In the genomic region with DNA sequence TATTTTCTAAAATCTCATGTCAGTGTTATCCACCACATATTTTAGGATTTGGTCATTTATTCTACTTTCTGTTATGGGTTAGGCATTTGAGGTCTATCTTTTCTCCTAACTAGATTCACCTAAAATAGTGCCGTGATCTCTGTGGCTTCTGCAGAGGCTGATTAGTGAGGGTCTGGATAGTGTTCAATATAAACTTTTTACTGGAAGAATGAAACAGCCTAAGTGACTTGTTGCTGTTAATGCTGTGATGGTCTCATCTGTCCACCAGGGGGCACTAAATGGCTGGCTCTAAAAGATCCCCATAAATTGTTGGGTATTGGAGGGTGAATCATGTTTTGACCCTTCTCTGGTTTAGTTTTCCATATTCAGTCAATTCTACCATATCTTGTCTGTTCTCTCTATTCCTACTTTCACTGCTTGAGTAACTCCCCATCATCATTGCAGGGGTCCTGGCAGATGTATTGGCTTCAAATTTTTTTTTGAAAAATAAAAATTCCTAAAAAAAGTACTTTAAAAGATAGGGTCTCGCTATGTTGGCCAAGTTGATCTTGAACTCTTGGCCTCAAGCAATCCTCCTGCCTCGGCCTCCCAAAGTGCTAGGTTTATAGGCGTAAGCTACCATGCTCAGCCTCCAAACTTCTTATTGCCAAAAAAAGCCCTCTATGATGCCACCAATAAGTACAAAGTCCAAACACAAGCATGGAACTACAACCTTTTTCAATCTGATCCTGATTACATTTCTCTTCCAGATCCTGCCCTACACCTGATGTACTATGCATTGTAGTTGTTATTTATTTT, we compare ENCODE assay signal across 1 cellular context.
TF ChIP-seq lines count a peak whose summit lies in the region.

No MANE protein-coding gene starts in this region.

TF ChIP-seq in HepG2, 621 proteins besides CTCF, POLR2A, EP300 and RAD21 (continued from another document and continues in another):
- TF ChIP-seq, protein P1, sequence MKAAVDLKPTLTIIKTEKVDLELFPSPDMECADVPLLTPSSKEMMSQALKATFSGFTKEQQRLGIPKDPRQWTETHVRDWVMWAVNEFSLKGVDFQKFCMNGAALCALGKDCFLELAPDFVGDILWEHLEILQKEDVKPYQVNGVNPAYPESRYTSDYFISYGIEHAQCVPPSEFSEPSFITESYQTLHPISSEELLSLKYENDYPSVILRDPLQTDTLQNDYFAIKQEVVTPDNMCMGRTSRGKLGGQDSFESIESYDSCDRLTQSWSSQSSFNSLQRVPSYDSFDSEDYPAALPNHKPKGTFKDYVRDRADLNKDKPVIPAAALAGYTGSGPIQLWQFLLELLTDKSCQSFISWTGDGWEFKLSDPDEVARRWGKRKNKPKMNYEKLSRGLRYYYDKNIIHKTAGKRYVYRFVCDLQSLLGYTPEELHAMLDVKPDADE (CRISPR knock-in tag; IDR thresholded peaks at IDR 0.05), result no peak
- TF ChIP-seq PPARG (CRISPR knock-in tag; conservative IDR thresholded peaks at IDR 0.05), result 0 out of 2 replicates have a peak, but pooled peaks have one; percentile 60
- no peak for TF ChIP-seq ZNF891 (CRISPR knock-in tag; IDR thresholded peaks at IDR 0.05)
- no peak for TF ChIP-seq ZNF619 (CRISPR knock-in tag; IDR thresholded peaks at IDR 0.05)
- TF ChIP-seq KMT2A (CRISPR knock-in tag; IDR thresholded peaks at IDR 0.05), result no peak
- TF ChIP-seq HOXA7 (CRISPR knock-in tag; IDR thresholded peaks at IDR 0.05), result no peak
- no peak for TF ChIP-seq KDM1A (CRISPR knock-in tag; IDR thresholded peaks at IDR 0.05)
- no peak for TF ChIP-seq ZMYM3 (CRISPR knock-in tag; IDR thresholded peaks at IDR 0.05)
- TF ChIP-seq ZNF160 (CRISPR knock-in tag; IDR thresholded peaks at IDR 0.05), result no peak
- TF ChIP-seq ZNF543 (CRISPR knock-in tag; IDR thresholded peaks at IDR 0.05), result no peak
- no peak for TF ChIP-seq ZFP90 (CRISPR knock-in tag; IDR thresholded peaks at IDR 0.05; ENCODE audit: borderline replicate concordance)
- TF ChIP-seq MEIS1 (CRISPR knock-in tag; IDR thresholded peaks at IDR 0.05; ENCODE audit: borderline replicate concordance), result no peak
- TF ChIP-seq ELF4 (CRISPR knock-in tag; IDR thresholded peaks at IDR 0.05; ENCODE audit: borderline replicate concordance), result no peak
- no peak for TF ChIP-seq ONECUT2 (CRISPR knock-in tag; IDR thresholded peaks at IDR 0.05)
- TF ChIP-seq, protein P2, sequence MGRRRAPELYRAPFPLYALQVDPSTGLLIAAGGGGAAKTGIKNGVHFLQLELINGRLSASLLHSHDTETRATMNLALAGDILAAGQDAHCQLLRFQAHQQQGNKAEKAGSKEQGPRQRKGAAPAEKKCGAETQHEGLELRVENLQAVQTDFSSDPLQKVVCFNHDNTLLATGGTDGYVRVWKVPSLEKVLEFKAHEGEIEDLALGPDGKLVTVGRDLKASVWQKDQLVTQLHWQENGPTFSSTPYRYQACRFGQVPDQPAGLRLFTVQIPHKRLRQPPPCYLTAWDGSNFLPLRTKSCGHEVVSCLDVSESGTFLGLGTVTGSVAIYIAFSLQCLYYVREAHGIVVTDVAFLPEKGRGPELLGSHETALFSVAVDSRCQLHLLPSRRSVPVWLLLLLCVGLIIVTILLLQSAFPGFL (CRISPR knock-in tag; IDR thresholded peaks at IDR 0.05), result no peak
- no peak for TF ChIP-seq ZNF605 (CRISPR knock-in tag; IDR thresholded peaks at IDR 0.05)
- TF ChIP-seq ZNF460 (CRISPR knock-in tag; IDR thresholded peaks at IDR 0.05; ENCODE audit: borderline replicate concordance), result no peak
- TF ChIP-seq ZNF354B (CRISPR knock-in tag; IDR thresholded peaks at IDR 0.05), result peak; percentile 92; the same call in 1 of the 2 replicates
- TF ChIP-seq, protein P3, sequence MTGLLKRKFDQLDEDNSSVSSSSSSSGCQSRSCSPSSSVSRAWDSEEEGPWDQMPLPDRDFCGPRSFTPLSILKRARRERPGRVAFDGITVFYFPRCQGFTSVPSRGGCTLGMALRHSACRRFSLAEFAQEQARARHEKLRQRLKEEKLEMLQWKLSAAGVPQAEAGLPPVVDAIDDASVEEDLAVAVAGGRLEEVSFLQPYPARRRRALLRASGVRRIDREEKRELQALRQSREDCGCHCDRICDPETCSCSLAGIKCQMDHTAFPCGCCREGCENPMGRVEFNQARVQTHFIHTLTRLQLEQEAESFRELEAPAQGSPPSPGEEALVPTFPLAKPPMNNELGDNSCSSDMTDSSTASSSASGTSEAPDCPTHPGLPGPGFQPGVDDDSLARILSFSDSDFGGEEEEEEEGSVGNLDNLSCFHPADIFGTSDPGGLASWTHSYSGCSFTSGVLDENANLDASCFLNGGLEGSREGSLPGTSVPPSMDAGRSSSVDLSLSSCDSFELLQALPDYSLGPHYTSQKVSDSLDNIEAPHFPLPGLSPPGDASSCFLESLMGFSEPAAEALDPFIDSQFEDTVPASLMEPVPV (CRISPR knock-in tag; IDR thresholded peaks at IDR 0.05), result peak; percentile 43; the same call in 1 of the 2 replicates
- TF ChIP-seq, protein P4, sequence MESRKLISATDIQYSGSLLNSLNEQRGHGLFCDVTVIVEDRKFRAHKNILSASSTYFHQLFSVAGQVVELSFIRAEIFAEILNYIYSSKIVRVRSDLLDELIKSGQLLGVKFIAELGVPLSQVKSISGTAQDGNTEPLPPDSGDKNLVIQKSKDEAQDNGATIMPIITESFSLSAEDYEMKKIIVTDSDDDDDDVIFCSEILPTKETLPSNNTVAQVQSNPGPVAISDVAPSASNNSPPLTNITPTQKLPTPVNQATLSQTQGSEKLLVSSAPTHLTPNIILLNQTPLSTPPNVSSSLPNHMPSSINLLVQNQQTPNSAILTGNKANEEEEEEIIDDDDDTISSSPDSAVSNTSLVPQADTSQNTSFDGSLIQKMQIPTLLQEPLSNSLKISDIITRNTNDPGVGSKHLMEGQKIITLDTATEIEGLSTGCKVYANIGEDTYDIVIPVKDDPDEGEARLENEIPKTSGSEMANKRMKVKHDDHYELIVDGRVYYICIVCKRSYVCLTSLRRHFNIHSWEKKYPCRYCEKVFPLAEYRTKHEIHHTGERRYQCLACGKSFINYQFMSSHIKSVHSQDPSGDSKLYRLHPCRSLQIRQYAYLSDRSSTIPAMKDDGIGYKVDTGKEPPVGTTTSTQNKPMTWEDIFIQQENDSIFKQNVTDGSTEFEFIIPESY (CRISPR knock-in tag; IDR thresholded peaks at IDR 0.05), result no peak
- no peak for TF ChIP-seq ZNF251 (CRISPR knock-in tag; IDR thresholded peaks at IDR 0.05)
- TF ChIP-seq TBL1XR1 (IDR thresholded peaks at IDR 0.05; ENCODE audit: borderline replicate concordance, low read length, partially characterized antibody), result peak; percentile 48
- TF ChIP-seq SMAD9 (CRISPR knock-in tag; IDR thresholded peaks at IDR 0.05), result no peak
- TF ChIP-seq, protein P5, sequence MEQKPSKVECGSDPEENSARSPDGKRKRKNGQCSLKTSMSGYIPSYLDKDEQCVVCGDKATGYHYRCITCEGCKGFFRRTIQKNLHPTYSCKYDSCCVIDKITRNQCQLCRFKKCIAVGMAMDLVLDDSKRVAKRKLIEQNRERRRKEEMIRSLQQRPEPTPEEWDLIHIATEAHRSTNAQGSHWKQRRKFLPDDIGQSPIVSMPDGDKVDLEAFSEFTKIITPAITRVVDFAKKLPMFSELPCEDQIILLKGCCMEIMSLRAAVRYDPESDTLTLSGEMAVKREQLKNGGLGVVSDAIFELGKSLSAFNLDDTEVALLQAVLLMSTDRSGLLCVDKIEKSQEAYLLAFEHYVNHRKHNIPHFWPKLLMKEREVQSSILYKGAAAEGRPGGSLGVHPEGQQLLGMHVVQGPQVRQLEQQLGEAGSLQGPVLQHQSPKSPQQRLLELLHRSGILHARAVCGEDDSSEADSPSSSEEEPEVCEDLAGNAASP (CRISPR knock-in tag; IDR thresholded peaks at IDR 0.05; ENCODE audit: borderline replicate concordance), result peak; percentile 49; the same call in 1 of the 2 replicates
- TF ChIP-seq MAFG (CRISPR knock-in tag; IDR thresholded peaks at IDR 0.05), result no peak
- no peak for TF ChIP-seq MEIS2 (CRISPR knock-in tag; IDR thresholded peaks at IDR 0.05)
- TF ChIP-seq, protein P6, sequence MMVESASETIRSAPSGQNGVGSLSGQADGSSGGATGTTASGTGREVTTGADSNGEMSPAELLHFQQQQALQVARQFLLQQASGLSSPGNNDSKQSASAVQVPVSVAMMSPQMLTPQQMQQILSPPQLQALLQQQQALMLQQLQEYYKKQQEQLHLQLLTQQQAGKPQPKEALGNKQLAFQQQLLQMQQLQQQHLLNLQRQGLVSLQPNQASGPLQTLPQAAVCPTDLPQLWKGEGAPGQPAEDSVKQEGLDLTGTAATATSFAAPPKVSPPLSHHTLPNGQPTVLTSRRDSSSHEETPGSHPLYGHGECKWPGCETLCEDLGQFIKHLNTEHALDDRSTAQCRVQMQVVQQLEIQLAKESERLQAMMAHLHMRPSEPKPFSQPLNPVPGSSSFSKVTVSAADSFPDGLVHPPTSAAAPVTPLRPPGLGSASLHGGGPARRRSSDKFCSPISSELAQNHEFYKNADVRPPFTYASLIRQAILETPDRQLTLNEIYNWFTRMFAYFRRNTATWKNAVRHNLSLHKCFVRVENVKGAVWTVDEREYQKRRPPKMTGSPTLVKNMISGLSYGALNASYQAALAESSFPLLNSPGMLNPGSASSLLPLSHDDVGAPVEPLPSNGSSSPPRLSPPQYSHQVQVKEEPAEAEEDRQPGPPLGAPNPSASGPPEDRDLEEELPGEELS (CRISPR knock-in tag; IDR thresholded peaks at IDR 0.05), result no peak
- no peak for TF ChIP-seq ZNF550 (CRISPR knock-in tag; IDR thresholded peaks at IDR 0.05; ENCODE audit: borderline replicate concordance)
- peak; percentile 73; the same call in 1 of the 2 replicates for TF ChIP-seq CHD4 (IDR thresholded peaks at IDR 0.05; ENCODE audit: borderline replicate concordance, low read length)
- no peak for TF ChIP-seq BRCA1 (CRISPR knock-in tag; IDR thresholded peaks at IDR 0.05)
- no peak for TF ChIP-seq KLF11 (CRISPR knock-in tag; IDR thresholded peaks at IDR 0.05)
- no peak for TF ChIP-seq ZFP41 (CRISPR knock-in tag; IDR thresholded peaks at IDR 0.05; ENCODE audit: borderline replicate concordance)
- TF ChIP-seq CEBPB (IDR thresholded peaks at IDR 0.05; ENCODE audit: borderline replicate concordance, low read depth, low read length), result no peak
- no peak for TF ChIP-seq SAFB2 (CRISPR knock-in tag; IDR thresholded peaks at IDR 0.05; ENCODE audit: borderline replicate concordance, low read depth)
- TF ChIP-seq, protein P7, sequence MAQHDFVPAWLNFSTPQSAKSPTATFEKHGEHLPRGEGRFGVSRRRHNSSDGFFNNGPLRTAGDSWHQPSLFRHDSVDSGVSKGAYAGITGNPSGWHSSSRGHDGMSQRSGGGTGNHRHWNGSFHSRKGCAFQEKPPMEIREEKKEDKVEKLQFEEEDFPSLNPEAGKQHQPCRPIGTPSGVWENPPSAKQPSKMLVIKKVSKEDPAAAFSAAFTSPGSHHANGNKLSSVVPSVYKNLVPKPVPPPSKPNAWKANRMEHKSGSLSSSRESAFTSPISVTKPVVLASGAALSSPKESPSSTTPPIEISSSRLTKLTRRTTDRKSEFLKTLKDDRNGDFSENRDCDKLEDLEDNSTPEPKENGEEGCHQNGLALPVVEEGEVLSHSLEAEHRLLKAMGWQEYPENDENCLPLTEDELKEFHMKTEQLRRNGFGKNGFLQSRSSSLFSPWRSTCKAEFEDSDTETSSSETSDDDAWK (CRISPR knock-in tag; IDR thresholded peaks at IDR 0.05), result no peak
- no peak for TF ChIP-seq TGIF2 (CRISPR knock-in tag; IDR thresholded peaks at IDR 0.05)
- TF ChIP-seq SRSF9 (IDR thresholded peaks at IDR 0.05; ENCODE audit: borderline replicate concordance, insufficient read depth, low read depth, low read length, poor library complexity, severe bottlenecking), result no peak
- no peak for TF ChIP-seq ZNF83 (CRISPR knock-in tag; IDR thresholded peaks at IDR 0.05; ENCODE audit: borderline replicate concordance)
- TF ChIP-seq, protein P8, sequence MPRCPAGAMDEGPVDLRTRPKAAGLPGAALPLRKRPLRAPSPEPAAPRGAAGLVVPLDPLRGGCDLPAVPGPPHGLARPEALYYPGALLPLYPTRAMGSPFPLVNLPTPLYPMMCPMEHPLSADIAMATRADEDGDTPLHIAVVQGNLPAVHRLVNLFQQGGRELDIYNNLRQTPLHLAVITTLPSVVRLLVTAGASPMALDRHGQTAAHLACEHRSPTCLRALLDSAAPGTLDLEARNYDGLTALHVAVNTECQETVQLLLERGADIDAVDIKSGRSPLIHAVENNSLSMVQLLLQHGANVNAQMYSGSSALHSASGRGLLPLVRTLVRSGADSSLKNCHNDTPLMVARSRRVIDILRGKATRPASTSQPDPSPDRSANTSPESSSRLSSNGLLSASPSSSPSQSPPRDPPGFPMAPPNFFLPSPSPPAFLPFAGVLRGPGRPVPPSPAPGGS (CRISPR knock-in tag; IDR thresholded peaks at IDR 0.05), result 0 out of 2 replicates have a peak, but pooled peaks have one; percentile 26
- no peak for TF ChIP-seq PCBP1 (IDR thresholded peaks at IDR 0.05; ENCODE audit: borderline replicate concordance, low read depth, low read length)
- TF ChIP-seq NR1H2 (CRISPR knock-in tag; IDR thresholded peaks at IDR 0.05; ENCODE audit: borderline replicate concordance, low read depth), result no peak
- TF ChIP-seq, protein P9, sequence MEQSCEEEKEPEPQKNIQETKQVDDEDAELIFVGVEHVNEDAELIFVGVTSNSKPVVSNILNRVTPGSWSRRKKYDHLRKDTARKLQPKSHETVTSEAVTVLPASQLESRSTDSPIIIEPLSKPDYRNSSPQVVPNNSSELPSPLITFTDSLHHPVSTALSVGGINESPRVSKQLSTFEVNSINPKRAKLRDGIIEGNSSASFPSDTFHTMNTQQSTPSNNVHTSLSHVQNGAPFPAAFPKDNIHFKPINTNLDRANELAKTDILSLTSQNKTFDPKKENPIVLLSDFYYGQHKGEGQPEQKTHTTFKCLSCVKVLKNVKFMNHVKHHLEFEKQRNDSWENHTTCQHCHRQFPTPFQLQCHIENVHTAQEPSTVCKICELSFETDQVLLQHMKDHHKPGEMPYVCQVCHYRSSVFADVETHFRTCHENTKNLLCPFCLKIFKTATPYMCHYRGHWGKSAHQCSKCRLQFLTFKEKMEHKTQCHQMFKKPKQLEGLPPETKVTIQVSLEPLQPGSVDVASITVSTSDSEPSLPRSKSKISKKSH (CRISPR knock-in tag; IDR thresholded peaks at IDR 0.05; ENCODE audit: borderline replicate concordance), result no peak
- TF ChIP-seq PRMT3 (CRISPR knock-in tag; IDR thresholded peaks at IDR 0.05; ENCODE audit: borderline replicate concordance, low read depth), result no peak
- no peak for TF ChIP-seq BHLHE40 (IDR thresholded peaks at IDR 0.05; ENCODE audit: low read length)
- no peak for TF ChIP-seq MAF1 (CRISPR knock-in tag; IDR thresholded peaks at IDR 0.05; ENCODE audit: borderline replicate concordance)
- TF ChIP-seq ZNF570 (CRISPR knock-in tag; IDR thresholded peaks at IDR 0.05; ENCODE audit: borderline replicate concordance), result no peak
- no peak for TF ChIP-seq SRSF4 (IDR thresholded peaks at IDR 0.05; ENCODE audit: low read depth, low read length, poor library complexity, severe bottlenecking)
- TF ChIP-seq IKZF1 (IDR thresholded peaks at IDR 0.05), result no peak
- no peak for TF ChIP-seq MZF1 (CRISPR knock-in tag; IDR thresholded peaks at IDR 0.05; ENCODE audit: borderline replicate concordance)
- no peak for TF ChIP-seq AGO1 (IDR thresholded peaks at IDR 0.05; ENCODE audit: low read depth, low read length, poor library complexity, severe bottlenecking)
- TF ChIP-seq FIP1L1 (IDR thresholded peaks at IDR 0.05; ENCODE audit: borderline replicate concordance, insufficient read depth, low read depth, low read length), result no peak
- no peak for TF ChIP-seq ZNF562 (CRISPR knock-in tag; IDR thresholded peaks at IDR 0.05; ENCODE audit: borderline replicate concordance)
- TF ChIP-seq ZNF569 (CRISPR knock-in tag; IDR thresholded peaks at IDR 0.05; ENCODE audit: borderline replicate concordance), result no peak
- TF ChIP-seq BORCS8-MEF2B (CRISPR knock-in tag; IDR thresholded peaks at IDR 0.05), result no peak
- no peak for TF ChIP-seq HOXD1 (CRISPR knock-in tag; IDR thresholded peaks at IDR 0.05)
- peak; percentile 95 for TF ChIP-seq STAG1 (CRISPR knock-in tag; IDR thresholded peaks at IDR 0.05)
